In genomic region chr12:31261744-31262143, GRCh38 we compare ENCODE assay signal across 9 cellular contexts.
"Had no signal": no experiment of that assay in that cellular context is flagged by ENCODE, and none has a peak within 500 bp of the region (broad histone marks: within the 10 kb centered on the region; RNA-seq: fewer than 3 reads in every experiment).

No MANE protein-coding gene starts in this region.

- H3K27ac ChIP-seq: HL-60 had no signal

- H3K36me3 Mint-ChIP-seq: IgD-negative memory B cell had no signal

- H3K9me3 Mint-ChIP-seq: HFFc6, IgD-negative memory B cell had no signal

- H3K27ac Mint-ChIP-seq: HFFc6, IgD-negative memory B cell had no signal

- H3K4me1 Mint-ChIP-seq: IgD-negative memory B cell had no signal

- H3K4me3 ChIP-seq: HAP-1 had no signal

- H3K36me3 ChIP-seq: HAP-1 had no signal

- H3K9me3 ChIP-seq: HAP-1 had no signal

- DNase-seq: GOT3, H7, HFFc6, KG1 had no signal

- ATAC-seq: HCT116, HepG2 had no signal

- H3K4me3 Mint-ChIP-seq: HFFc6, IgD-negative memory B cell had no signal

- H3K27me3 Mint-ChIP-seq: IgD-negative memory B cell had no signal
